8 cellular contexts compared by ENCODE assay signal in genomic region chr22:30312053-30312452, GRCh38. TPM values are rescaled to one million over a fixed set of nuclear protein-coding genes. Genes with fewer than 3 reads are reported as not detected.
DNase-seq lines count a peak whose midpoint lies in the region; ATAC-seq and TF ChIP-seq lines count a peak whose summit lies in the region.

No MANE protein-coding gene starts in this region.

- H3K4me1 ChIP-seq in mammary epithelial cell (ENCODE audit: insufficient read depth, low read length), result peaks cover 76% of the 10 kb centered on the region

- H3K4me1 Mint-ChIP-seq in IgD-negative memory B cell, result peaks cover 59 to 80% (median 70%) of the 10 kb centered on the region in 3 donors
- H3K4me1 Mint-ChIP-seq in naive thymus-derived CD8-positive, alpha-beta T cell, result peaks cover 65 to 97% (median 96%) of the 10 kb centered on the region in 4 donors

- peak overlapping the region; percentile 58 for H3K27ac ChIP-seq in mammary epithelial cell (ENCODE audit: insufficient read depth, low read depth, low read length)

- no peak overlapping the region for H2AFZ ChIP-seq in mammary epithelial cell (ENCODE audit: low read depth, low read length)

- dilution Hi-C loops in mammary epithelial cell (cut with HindIII; ENCODE audit: low sequenced_read_pairs), result no loop called here

- no peaks in the 10 kb centered on the region for H3K36me3 Mint-ChIP-seq in IgD-negative memory B cell
- H3K36me3 Mint-ChIP-seq in naive thymus-derived CD8-positive, alpha-beta T cell, result peaks cover 0 to 16% (median 3%) of the 10 kb centered on the region in 3 donors

- H4K20me1 ChIP-seq in mammary epithelial cell (ENCODE audit: insufficient read depth, low read length), result no peaks in the 10 kb centered on the region

- POLR2A ChIA-PET in naive thymus-derived CD8-positive, alpha-beta T cell (lab: Charles Lee), result interaction anchor here (1.2 to 8.6 kb wide), 4 partner anchors 13 to 45 kb away, joined by 3 to 151 read pairs (median 40); partner anchors contain the start of genes CASTOR1, CCDC157, SF3A1 and TBC1D10A

- H3K4me3 ChIP-seq in mammary epithelial cell (replicated peaks in 1 of 3; ENCODE audit: insufficient read depth in 1 of 3, low read depth in 2 of 3, low read length in 3 of 3), result no peak overlapping the region

- 3% methylated on average over 6 of the region's 6 CpGs for WGBS in mammary epithelial cell (ENCODE audit: low coverage, missing lambda C conversion rate)

- H3K9me3 ChIP-seq in mammary epithelial cell (replicated peaks; ENCODE audit: insufficient read depth, low read length), result no peaks in the 10 kb centered on the region

- peak overlapping the region in 2 of 3 donors; percentile 20 to 88 for H3K27ac Mint-ChIP-seq in IgD-negative memory B cell
- H3K27ac Mint-ChIP-seq in naive thymus-derived CD8-positive, alpha-beta T cell, result peak overlapping the region; percentile 94 to 100 (median 98)

- H3K27me3 ChIP-seq in mammary epithelial cell (ENCODE audit: insufficient read depth, low read length), result no peaks in the 10 kb centered on the region

- H3K4me3 Mint-ChIP-seq in IgD-negative memory B cell, result peak overlapping the region in 2 of 4 donors; percentile 23 to 48
- peak overlapping the region; percentile 39 to 86 (median 72) for H3K4me3 Mint-ChIP-seq in naive thymus-derived CD8-positive, alpha-beta T cell

- intact Hi-C loops in mammary epithelial cell (cut with micrococcal nuclease), result loop anchor here (1.0 kb wide), 2 partner anchors 13 to 22 kb away; no protein-coding TSS in a partner anchor
- intact Hi-C loops in sciatic nerve (cut with DNase I), result no loop called here

- DNase-seq in AG08396 (ENCODE audit: low spot score), result peak; percentile 59
- peak; percentile 98 for DNase-seq in mammary epithelial cell
- no peak for DNase-seq in naive thymus-derived CD8-positive, alpha-beta T cell
- no peak for DNase-seq in sciatic nerve (ENCODE audit: low spot score)
- DNase-seq in LoVo (ENCODE audit: low spot score), result no peak
- no peak for DNase-seq in NCI-H146 treated with DMSO at 0.1 percent for 48 hours (lab: John Stamatoyannopoulos, UW; ENCODE audit: unreplicated experiment)
- no peak for DNase-seq in NCI-H1694 (lab: John Stamatoyannopoulos, UW)

- ATAC-seq in naive thymus-derived CD8-positive, alpha-beta T cell, result no peak
- ATAC-seq in sciatic nerve, result no peak

- H3K36me3 ChIP-seq in mammary epithelial cell (ENCODE audit: insufficient read depth, low read length), result no peaks in the 10 kb centered on the region

- H3K9ac ChIP-seq in mammary epithelial cell (ENCODE audit: insufficient read depth, low read length), result no peak overlapping the region

- H3K9me3 Mint-ChIP-seq in IgD-negative memory B cell, result no peaks in the 10 kb centered on the region
- H3K9me3 Mint-ChIP-seq in naive thymus-derived CD8-positive, alpha-beta T cell, result no peaks in the 10 kb centered on the region

- peaks cover 1% of the 10 kb centered on the region for H3K27me3 Mint-ChIP-seq in IgD-negative memory B cell
- no peaks in the 10 kb centered on the region for H3K27me3 Mint-ChIP-seq in naive thymus-derived CD8-positive, alpha-beta T cell

- no TSS peak for BruUV-seq in mammary epithelial cell (replicated peaks; lab: Mats Ljungman, UMichigan)

- H3K4me2 ChIP-seq in mammary epithelial cell (ENCODE audit: insufficient read depth, low read depth, low read length), result peak overlapping the region; percentile 54

- in situ Hi-C loops in mammary epithelial cell (cut with MboI; ENCODE audit: low sequenced_read_pairs in 2 of 2), result no loop called here

- H3K79me2 ChIP-seq in mammary epithelial cell (ENCODE audit: insufficient read depth, low read length), result peaks cover 84% of the 10 kb centered on the region

- no peak for TF ChIP-seq CTCF in mammary epithelial cell (conservative IDR thresholded peaks at IDR 0.05 in 1 of 2, IDR thresholded peaks at IDR 0.05 in 1 of 2; ENCODE audit: extremely low read depth in 1 of 2, insufficient read depth in 1 of 2, low read depth in 1 of 2, low read length in 2 of 2)

- CTCF ChIA-PET in mammary epithelial cell (lab: Charles Lee; ENCODE audit: low non-redundant PET), result no interaction called here

RNA-seq across cellular contexts. Expression of gene TBC1D10A, which starts 14.7 kb away (rescaled TPM):
- polyA plus RNA-seq in IgD-negative memory B cell (44.0 TPM), mammary epithelial cell (15.3 TPM)
- total RNA-seq in mammary epithelial cell (10 to 100 TPM; 25.7 to 27.5 TPM), sciatic nerve (29.4 TPM)
- polyA minus RNA-seq in mammary epithelial cell, result 22.8 TPM
- 10 to 100 TPM; 66.7 to 67.7 TPM for total RNA-seq in naive thymus-derived CD8-positive, alpha-beta T cell
- polyA plus RNA-seq in naive thymus-derived CD8-positive, alpha-beta T cell, result 10 to 100 TPM; 56.7 to 83.4 (median 62.0) TPM

RNA-seq across cellular contexts. Expression of gene CASTOR1, which starts 22.7 kb away (rescaled TPM):
- polyA plus RNA-seq in IgD-negative memory B cell (15.7 TPM), mammary epithelial cell (6.3 TPM)
- total RNA-seq in mammary epithelial cell (1 to 10 TPM; 8.7 to 9.7 TPM), sciatic nerve (15.9 TPM)
- polyA minus RNA-seq in mammary epithelial cell, result 9.4 TPM
- total RNA-seq in naive thymus-derived CD8-positive, alpha-beta T cell, result 10 to 100 TPM; 18.0 to 20.4 TPM
- polyA plus RNA-seq in naive thymus-derived CD8-positive, alpha-beta T cell, result 10 to 100 TPM; 16.9 to 33.5 (median 20.8) TPM

RNA-seq across cellular contexts. Expression of gene SF3A1, which starts 44.6 kb away (rescaled TPM):
- 120 TPM for polyA plus RNA-seq in IgD-negative memory B cell
- total RNA-seq in mammary epithelial cell, result 100 to 1,000 TPM in 1 of 2 donors, 10 to 100 TPM in 1; 45.0 to 163 TPM
- 45.2 TPM for polyA plus RNA-seq in mammary epithelial cell
- polyA minus RNA-seq in mammary epithelial cell, result 645 TPM
- 100 to 1,000 TPM; 313 to 314 TPM for total RNA-seq in naive thymus-derived CD8-positive, alpha-beta T cell
- polyA plus RNA-seq in naive thymus-derived CD8-positive, alpha-beta T cell, result 100 to 1,000 TPM in 1 of 3 donors, 10 to 100 TPM in 2; 66.5 to 119 (median 99.8) TPM
- total RNA-seq in sciatic nerve, result 138 TPM

RNA-seq across cellular contexts. Expression of gene CCDC157, which starts 44.8 kb away (rescaled TPM):
- polyA plus RNA-seq in IgD-negative memory B cell (1.6 TPM), mammary epithelial cell (1.6 TPM)
- total RNA-seq in mammary epithelial cell (1 to 10 TPM; 1.9 to 3.2 TPM), sciatic nerve (0.71 TPM)
- 1.9 TPM for polyA minus RNA-seq in mammary epithelial cell
- total RNA-seq in naive thymus-derived CD8-positive, alpha-beta T cell, result 1 to 10 TPM; 2.8 to 4.1 TPM
- polyA plus RNA-seq in naive thymus-derived CD8-positive, alpha-beta T cell, result 1 to 10 TPM in 2 of 3 donors, under 1 TPM in 1; 0.66 to 2.5 (median 1.1) TPM

RNA-seq across cellular contexts. Expression of gene OSM, which starts 45.4 kb away (rescaled TPM):
- polyA plus RNA-seq in IgD-negative memory B cell (0.79 TPM), mammary epithelial cell (not detected)
- total RNA-seq in mammary epithelial cell (not detected), sciatic nerve (6.4 TPM)
- polyA minus RNA-seq in mammary epithelial cell, result not detected
- total RNA-seq in naive thymus-derived CD8-positive, alpha-beta T cell, result 1 to 10 TPM in 1 of 2 experiments, under 1 TPM in 1; 0.81 to 1.1 TPM
- 10 to 100 TPM in 1 of 3 donors, 1 to 10 TPM in 2; 4.4 to 11.6 (median 4.4) TPM for polyA plus RNA-seq in naive thymus-derived CD8-positive, alpha-beta T cell

Comparison
In these comparisons a context has a peak if more than half of its experiments do, and no peak if none do; other contexts are left out.
1. DNase-seq: peak in AG08396 (single experiment) and mammary epithelial cell (single experiment); none in naive thymus-derived CD8-positive, alpha-beta T cell (0 of 10), sciatic nerve (single experiment), LoVo (single experiment), NCI-H146 treated with DMSO at 0.1 percent for 48 hours (single experiment) and NCI-H1694 (single experiment).